Comparison of ENCODE assay signal across 18 cellular contexts in the genomic region with DNA sequence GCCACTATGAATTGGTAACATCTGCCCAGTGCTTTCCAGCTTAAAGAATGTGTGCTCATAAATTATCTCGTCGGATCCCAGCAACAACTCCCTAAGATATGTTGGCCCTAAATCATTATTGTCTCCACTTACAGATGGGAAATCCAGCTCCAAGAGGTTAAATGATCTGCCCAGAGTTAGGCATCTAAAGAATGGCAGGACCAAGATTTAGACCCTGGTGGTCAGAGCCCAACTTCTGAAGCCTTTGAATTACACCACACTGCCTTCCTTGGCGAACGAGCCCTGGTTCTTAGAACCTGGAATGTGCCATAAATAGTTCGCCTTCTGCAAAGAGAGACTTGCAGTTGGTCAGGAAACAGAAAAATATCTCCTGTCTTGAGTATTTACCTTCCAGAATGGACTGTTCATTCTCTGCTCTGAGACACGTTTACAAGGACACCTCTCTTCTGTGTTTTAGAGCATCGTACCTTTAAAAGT. TPM values are rescaled to one million over a fixed set of nuclear protein-coding genes. Genes with fewer than 3 reads are reported as not detected.
"Had no signal": no experiment of that assay in that cellular context is flagged by ENCODE, and none has a peak within 500 bp of the region (broad histone marks: within the 10 kb centered on the region; RNA-seq: fewer than 3 reads in every experiment).

No MANE protein-coding gene starts in this region.

- DNase-seq: activated CD4-positive, alpha-beta memory T cell treated with anti-CD3 and anti-CD28 coated beads, Interleukin-2, amount 10 ng/mL, durations not matched to agents 7 days and 5 days; activated gamma-delta T cell treated with Interleukin-2 at 50 U/mL for 16 hours; activated naive CD8-positive, alpha-beta T cell treated with anti-CD3 and anti-CD28 coated beads, Interleukin-2, amount 10 ng/mL, durations not matched to agents 7 days and 5 days; activated T-cell treated with anti-CD3 and anti-CD28 coated beads, Interleukin-2, amount 50 U/mL, for 24 hours; kidney; left ventricle myocardium inferior; mucosa of descending colon; occipital lobe; stimulated activated CD4-positive, alpha-beta T cell treated with anti-CD3 and anti-CD28 coated beads, Interleukin-12 subunit alpha, Interleukin-12 subunit beta, amount 100 ng/mL, for 4 hours; T-helper 1 cell; T1000; thyroid gland had no signal

- ATAC-seq: mucosa of descending colon; natural killer cell treated with Interleukin-12 subunit alpha and Interleukin-12 subunit beta and Interleukin-15 and Interleukin-18, amount 100 ng/mL, for 72 hours; sciatic nerve; SK-N-SH treated with all-trans-retinoic acid at 6 μM for 48 hours; stimulated activated effector memory CD8-positive, alpha-beta T cell treated with anti-CD3 and anti-CD28 coated beads, Interleukin-12 subunit alpha, Interleukin-12 subunit beta, amount 100 ng/mL, for 72 hours had no signal

- H3K27me3 ChIP-seq: breast epithelium, thyroid gland had no signal

- H3K9me3 ChIP-seq: breast epithelium, left ventricle myocardium inferior, mucosa of descending colon, prostate gland, thyroid gland had no signal

- H3K27ac ChIP-seq: breast epithelium, left ventricle myocardium inferior, prostate gland, thyroid gland had no signal

- H3K4me3 ChIP-seq: breast epithelium, left ventricle myocardium inferior, mucosa of descending colon, prostate gland, thyroid gland had no signal

- H3K36me3 ChIP-seq: breast epithelium, left ventricle myocardium inferior, prostate gland, thyroid gland had no signal

- H3K4me1 ChIP-seq: breast epithelium, prostate gland had no signal

RNA-seq across cellular contexts. Expression of gene PLEK2, which starts 20.2 kb away (rescaled TPM):
- total RNA-seq: left ventricle myocardium inferior; natural killer cell treated with Interleukin-12 subunit alpha and Interleukin-12 subunit beta and Interleukin-15 and Interleukin-18, amount 100 ng/mL, for 72 hours had no signal
